3 cellular contexts compared by ENCODE assay signal in the genomic region with DNA sequence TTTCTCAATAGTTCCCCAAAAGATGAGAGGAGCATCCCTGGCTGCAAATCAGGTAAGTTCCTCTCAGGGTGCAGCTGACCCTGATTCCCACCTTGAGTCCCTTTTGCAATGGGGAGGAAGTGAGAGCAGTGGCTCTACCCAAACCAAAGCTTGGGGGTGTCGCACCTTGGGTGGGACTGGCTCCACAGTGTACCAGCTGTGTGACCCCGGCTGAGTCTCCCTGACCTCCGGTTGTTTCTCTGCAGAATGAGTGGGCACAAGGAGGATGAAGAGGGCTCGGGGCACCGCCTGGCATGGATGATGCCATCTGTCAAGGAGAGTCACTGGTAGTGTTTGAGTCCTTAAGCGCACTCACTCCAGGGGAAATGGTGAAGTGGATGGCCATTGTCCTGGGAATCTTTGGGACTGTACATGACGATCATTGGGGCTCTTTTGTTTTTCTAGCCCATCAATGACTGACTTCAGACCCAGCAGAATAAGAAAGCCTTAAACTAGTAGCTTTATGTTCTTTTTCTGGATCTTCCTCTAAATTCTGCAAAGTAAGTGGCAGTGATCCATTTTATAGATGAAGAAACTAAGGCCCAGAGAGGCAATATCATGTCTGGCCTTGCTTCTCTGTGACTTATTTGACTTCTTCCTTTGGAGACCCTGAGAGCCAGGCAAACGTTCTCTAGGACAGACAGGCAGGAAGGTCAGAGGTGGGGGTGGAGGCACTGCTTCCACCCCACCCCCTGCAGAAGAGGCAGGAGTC.
TF ChIP-seq lines count a peak whose summit lies in the region.

No MANE protein-coding gene starts in this region.

TF ChIP-seq in SK-N-SH, 30 proteins besides CTCF, POLR2A, EP300 and RAD21 (continued from another document):
- TF ChIP-seq, protein P1, sequence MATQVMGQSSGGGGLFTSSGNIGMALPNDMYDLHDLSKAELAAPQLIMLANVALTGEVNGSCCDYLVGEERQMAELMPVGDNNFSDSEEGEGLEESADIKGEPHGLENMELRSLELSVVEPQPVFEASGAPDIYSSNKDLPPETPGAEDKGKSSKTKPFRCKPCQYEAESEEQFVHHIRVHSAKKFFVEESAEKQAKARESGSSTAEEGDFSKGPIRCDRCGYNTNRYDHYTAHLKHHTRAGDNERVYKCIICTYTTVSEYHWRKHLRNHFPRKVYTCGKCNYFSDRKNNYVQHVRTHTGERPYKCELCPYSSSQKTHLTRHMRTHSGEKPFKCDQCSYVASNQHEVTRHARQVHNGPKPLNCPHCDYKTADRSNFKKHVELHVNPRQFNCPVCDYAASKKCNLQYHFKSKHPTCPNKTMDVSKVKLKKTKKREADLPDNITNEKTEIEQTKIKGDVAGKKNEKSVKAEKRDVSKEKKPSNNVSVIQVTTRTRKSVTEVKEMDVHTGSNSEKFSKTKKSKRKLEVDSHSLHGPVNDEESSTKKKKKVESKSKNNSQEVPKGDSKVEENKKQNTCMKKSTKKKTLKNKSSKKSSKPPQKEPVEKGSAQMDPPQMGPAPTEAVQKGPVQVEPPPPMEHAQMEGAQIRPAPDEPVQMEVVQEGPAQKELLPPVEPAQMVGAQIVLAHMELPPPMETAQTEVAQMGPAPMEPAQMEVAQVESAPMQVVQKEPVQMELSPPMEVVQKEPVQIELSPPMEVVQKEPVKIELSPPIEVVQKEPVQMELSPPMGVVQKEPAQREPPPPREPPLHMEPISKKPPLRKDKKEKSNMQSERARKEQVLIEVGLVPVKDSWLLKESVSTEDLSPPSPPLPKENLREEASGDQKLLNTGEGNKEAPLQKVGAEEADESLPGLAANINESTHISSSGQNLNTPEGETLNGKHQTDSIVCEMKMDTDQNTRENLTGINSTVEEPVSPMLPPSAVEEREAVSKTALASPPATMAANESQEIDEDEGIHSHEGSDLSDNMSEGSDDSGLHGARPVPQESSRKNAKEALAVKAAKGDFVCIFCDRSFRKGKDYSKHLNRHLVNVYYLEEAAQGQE (IDR thresholded peaks at IDR 0.05; ENCODE audit: low read depth, low read length), result no peak
- TF ChIP-seq GATA2 (CRISPR knock-in tag; IDR thresholded peaks at IDR 0.05) (no peak), TAF1 (IDR thresholded peaks at IDR 0.05; ENCODE audit: borderline replicate concordance, low read depth, low read length) (no peak), FOXM1 (IDR thresholded peaks at IDR 0.05; ENCODE audit: low read depth) (no peak), IRF3 (IDR thresholded peaks at IDR 0.05; ENCODE audit: low read depth, low read length) (no peak), RCOR1 (IDR thresholded peaks at IDR 0.05; ENCODE audit: low read length) (no peak), GABPA (IDR thresholded peaks at IDR 0.05; ENCODE audit: low read depth) (no peak), JUND (IDR thresholded peaks at IDR 0.05) (no peak)

TF ChIP-seq in SK-N-SH treated with all-trans-retinoic acid at 6 μM for 48 hours, 23 proteins besides CTCF, POLR2A, EP300 and RAD21 (continued from another document):
- TF ChIP-seq ZNF70 (CRISPR knock-in tag; IDR thresholded peaks at IDR 0.05), result no peak
- TF ChIP-seq, protein P2, sequence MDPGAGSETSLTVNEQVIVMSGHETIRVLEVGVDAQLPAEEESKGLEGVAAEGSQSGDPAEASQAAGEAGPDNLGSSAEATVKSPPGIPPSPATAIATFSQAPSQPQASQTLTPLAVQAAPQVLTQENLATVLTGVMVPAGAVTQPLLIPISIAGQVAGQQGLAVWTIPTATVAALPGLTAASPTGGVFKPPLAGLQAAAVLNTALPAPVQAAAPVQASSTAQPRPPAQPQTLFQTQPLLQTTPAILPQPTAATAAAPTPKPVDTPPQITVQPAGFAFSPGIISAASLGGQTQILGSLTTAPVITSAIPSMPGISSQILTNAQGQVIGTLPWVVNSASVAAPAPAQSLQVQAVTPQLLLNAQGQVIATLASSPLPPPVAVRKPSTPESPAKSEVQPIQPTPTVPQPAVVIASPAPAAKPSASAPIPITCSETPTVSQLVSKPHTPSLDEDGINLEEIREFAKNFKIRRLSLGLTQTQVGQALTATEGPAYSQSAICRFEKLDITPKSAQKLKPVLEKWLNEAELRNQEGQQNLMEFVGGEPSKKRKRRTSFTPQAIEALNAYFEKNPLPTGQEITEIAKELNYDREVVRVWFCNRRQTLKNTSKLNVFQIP (CRISPR knock-in tag; IDR thresholded peaks at IDR 0.05; ENCODE audit: borderline replicate concordance, low read depth), result no peak
- TF ChIP-seq CREB5 (CRISPR knock-in tag; IDR thresholded peaks at IDR 0.05; ENCODE audit: low read depth), result no peak
- TF ChIP-seq, protein P3, sequence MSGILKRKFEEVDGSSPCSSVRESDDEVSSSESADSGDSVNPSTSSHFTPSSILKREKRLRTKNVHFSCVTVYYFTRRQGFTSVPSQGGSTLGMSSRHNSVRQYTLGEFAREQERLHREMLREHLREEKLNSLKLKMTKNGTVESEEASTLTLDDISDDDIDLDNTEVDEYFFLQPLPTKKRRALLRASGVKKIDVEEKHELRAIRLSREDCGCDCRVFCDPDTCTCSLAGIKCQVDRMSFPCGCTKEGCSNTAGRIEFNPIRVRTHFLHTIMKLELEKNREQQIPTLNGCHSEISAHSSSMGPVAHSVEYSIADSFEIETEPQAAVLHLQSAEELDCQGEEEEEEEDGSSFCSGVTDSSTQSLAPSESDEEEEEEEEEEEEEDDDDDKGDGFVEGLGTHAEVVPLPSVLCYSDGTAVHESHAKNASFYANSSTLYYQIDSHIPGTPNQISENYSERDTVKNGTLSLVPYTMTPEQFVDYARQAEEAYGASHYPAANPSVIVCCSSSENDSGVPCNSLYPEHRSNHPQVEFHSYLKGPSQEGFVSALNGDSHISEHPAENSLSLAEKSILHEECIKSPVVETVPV (CRISPR knock-in tag; IDR thresholded peaks at IDR 0.05), result no peak
- no peak for TF ChIP-seq PATZ1 (CRISPR knock-in tag; IDR thresholded peaks at IDR 0.05; ENCODE audit: borderline replicate concordance)
- no peak for TF ChIP-seq ZNF565 (CRISPR knock-in tag; conservative IDR thresholded peaks at IDR 0.05; ENCODE audit: low read depth)
- TF ChIP-seq ZC3H10 (CRISPR knock-in tag; IDR thresholded peaks at IDR 0.05), result no peak

TF ChIP-seq in K562, 482 proteins besides CTCF, POLR2A, EP300 and RAD21 (continued from another document):
- TF ChIP-seq SPI1 (IDR thresholded peaks at IDR 0.05; ENCODE audit: borderline replicate concordance, low read depth, low read length) (peak; percentile 55; the same call in 1 of the 2 replicates), KDM1A (IDR thresholded peaks at IDR 0.05) (peak; percentile 62 to 85), BDP1 (IDR thresholded peaks at IDR 0.05; ENCODE audit: insufficient read depth, insufficient read length) (no peak), KLF1 (tag; IDR thresholded peaks at IDR 0.05) (no peak), BCOR (IDR thresholded peaks at IDR 0.05) (peak; percentile 94), ADNP (tag; IDR thresholded peaks at IDR 0.05) (0 out of 2 replicates have a peak, but pooled peaks have one; percentile 32), SMARCA5 (IDR thresholded peaks at IDR 0.05) (0 out of 2 replicates have a peak, but pooled peaks have one; percentile 17), DMBX1 (CRISPR knock-in tag; IDR thresholded peaks at IDR 0.05; ENCODE audit: borderline replicate concordance) (peak; percentile 12; the same call in 1 of the 2 replicates), SMAD2 (IDR thresholded peaks at IDR 0.05; ENCODE audit: low read depth, low read length) (no peak), RBM25 (IDR thresholded peaks at IDR 0.05; ENCODE audit: low read depth, low read length, severe bottlenecking) (peak; percentile 86)
